Comparison of ENCODE assay signal across 1 cellular context in the genomic region with DNA sequence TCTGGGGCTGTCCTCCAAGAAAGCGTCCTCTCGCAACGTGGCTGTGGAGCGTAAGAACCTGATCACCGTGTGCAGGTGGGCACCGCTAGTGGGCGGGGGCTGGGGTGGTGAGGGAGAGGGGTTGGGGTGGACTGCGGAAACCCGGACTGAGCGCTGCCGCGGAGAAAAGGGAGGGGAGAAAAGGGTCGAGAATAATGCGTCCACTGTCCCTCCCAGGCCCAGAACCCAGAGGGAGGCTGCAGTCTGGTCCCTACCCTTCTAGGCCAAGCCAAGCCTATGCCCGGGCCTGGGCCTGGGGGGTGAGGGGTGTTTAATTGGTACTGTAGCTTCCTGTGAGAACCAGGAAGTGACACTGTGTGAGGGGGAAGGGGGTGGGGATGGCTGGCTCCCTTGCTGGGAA.
TF ChIP-seq lines count a peak whose summit lies in the region.

No MANE protein-coding gene starts in this region.

TF ChIP-seq in WTC11, 78 proteins besides CTCF, POLR2A, EP300 and RAD21 (continued from another document):
- TF ChIP-seq, protein P1, sequence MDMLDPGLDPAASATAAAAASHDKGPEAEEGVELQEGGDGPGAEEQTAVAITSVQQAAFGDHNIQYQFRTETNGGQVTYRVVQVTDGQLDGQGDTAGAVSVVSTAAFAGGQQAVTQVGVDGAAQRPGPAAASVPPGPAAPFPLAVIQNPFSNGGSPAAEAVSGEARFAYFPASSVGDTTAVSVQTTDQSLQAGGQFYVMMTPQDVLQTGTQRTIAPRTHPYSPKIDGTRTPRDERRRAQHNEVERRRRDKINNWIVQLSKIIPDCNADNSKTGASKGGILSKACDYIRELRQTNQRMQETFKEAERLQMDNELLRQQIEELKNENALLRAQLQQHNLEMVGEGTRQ (CRISPR knock-in tag; IDR thresholded peaks at IDR 0.05), result no peak
- TF ChIP-seq, protein P2, sequence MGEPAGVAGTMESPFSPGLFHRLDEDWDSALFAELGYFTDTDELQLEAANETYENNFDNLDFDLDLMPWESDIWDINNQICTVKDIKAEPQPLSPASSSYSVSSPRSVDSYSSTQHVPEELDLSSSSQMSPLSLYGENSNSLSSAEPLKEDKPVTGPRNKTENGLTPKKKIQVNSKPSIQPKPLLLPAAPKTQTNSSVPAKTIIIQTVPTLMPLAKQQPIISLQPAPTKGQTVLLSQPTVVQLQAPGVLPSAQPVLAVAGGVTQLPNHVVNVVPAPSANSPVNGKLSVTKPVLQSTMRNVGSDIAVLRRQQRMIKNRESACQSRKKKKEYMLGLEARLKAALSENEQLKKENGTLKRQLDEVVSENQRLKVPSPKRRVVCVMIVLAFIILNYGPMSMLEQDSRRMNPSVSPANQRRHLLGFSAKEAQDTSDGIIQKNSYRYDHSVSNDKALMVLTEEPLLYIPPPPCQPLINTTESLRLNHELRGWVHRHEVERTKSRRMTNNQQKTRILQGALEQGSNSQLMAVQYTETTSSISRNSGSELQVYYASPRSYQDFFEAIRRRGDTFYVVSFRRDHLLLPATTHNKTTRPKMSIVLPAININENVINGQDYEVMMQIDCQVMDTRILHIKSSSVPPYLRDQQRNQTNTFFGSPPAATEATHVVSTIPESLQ (CRISPR knock-in tag; IDR thresholded peaks at IDR 0.05), result no peak
- no peak for TF ChIP-seq NFE2L1 (CRISPR knock-in tag; IDR thresholded peaks at IDR 0.05)
- TF ChIP-seq, protein P3, sequence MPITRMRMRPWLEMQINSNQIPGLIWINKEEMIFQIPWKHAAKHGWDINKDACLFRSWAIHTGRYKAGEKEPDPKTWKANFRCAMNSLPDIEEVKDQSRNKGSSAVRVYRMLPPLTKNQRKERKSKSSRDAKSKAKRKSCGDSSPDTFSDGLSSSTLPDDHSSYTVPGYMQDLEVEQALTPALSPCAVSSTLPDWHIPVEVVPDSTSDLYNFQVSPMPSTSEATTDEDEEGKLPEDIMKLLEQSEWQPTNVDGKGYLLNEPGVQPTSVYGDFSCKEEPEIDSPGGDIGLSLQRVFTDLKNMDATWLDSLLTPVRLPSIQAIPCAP (CRISPR knock-in tag; IDR thresholded peaks at IDR 0.05), result no peak
- TF ChIP-seq, protein P4, sequence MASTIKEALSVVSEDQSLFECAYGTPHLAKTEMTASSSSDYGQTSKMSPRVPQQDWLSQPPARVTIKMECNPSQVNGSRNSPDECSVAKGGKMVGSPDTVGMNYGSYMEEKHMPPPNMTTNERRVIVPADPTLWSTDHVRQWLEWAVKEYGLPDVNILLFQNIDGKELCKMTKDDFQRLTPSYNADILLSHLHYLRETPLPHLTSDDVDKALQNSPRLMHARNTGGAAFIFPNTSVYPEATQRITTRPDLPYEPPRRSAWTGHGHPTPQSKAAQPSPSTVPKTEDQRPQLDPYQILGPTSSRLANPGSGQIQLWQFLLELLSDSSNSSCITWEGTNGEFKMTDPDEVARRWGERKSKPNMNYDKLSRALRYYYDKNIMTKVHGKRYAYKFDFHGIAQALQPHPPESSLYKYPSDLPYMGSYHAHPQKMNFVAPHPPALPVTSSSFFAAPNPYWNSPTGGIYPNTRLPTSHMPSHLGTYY (CRISPR knock-in tag; IDR thresholded peaks at IDR 0.05), result no peak
- no peak for TF ChIP-seq CREM (CRISPR knock-in tag; IDR thresholded peaks at IDR 0.05)
- TF ChIP-seq GRHL2 (CRISPR knock-in tag; IDR thresholded peaks at IDR 0.05; ENCODE audit: insufficient replicate concordance, severe bottlenecking), result no peak
